1 cellular context compared by ENCODE assay signal in genomic region chr15:77944002-77944867, GRCh38.
TF ChIP-seq lines count a peak whose summit lies in the region.

No MANE protein-coding gene starts in this region.

TF ChIP-seq in HepG2, 621 proteins besides CTCF, POLR2A, EP300 and RAD21 (continued from another document and continues in another):
- no peak for TF ChIP-seq ZNF570 (CRISPR knock-in tag; IDR thresholded peaks at IDR 0.05; ENCODE audit: borderline replicate concordance)
- TF ChIP-seq ZNF275 (CRISPR knock-in tag; IDR thresholded peaks at IDR 0.05; ENCODE audit: borderline replicate concordance): no peak
- no peak for TF ChIP-seq ZNF660 (CRISPR knock-in tag; IDR thresholded peaks at IDR 0.05; ENCODE audit: borderline replicate concordance, low read depth)
- TF ChIP-seq MIER3 (CRISPR knock-in tag; IDR thresholded peaks at IDR 0.05; ENCODE audit: borderline replicate concordance): no peak
- peak; percentile 41; the same call in 1 of the 2 replicates for TF ChIP-seq ZNF788 (CRISPR knock-in tag; IDR thresholded peaks at IDR 0.05; ENCODE audit: borderline replicate concordance)
- TF ChIP-seq, protein P1, sequence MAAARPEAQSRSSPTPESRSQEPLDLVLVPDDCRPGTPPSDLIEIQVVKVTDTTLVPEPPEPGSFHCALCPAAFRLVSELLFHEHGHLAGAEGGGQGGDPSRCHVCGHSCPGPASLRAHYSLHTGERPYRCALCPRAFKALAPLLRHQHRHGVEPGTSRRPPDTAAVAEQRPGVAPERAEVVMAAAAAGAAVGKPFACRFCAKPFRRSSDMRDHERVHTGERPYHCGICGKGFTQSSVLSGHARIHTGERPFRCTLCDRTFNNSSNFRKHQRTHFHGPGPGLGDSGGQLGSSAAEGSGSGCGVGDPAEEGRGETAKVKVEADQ (CRISPR knock-in tag; IDR thresholded peaks at IDR 0.05; ENCODE audit: borderline replicate concordance): no peak
- TF ChIP-seq, protein P2, sequence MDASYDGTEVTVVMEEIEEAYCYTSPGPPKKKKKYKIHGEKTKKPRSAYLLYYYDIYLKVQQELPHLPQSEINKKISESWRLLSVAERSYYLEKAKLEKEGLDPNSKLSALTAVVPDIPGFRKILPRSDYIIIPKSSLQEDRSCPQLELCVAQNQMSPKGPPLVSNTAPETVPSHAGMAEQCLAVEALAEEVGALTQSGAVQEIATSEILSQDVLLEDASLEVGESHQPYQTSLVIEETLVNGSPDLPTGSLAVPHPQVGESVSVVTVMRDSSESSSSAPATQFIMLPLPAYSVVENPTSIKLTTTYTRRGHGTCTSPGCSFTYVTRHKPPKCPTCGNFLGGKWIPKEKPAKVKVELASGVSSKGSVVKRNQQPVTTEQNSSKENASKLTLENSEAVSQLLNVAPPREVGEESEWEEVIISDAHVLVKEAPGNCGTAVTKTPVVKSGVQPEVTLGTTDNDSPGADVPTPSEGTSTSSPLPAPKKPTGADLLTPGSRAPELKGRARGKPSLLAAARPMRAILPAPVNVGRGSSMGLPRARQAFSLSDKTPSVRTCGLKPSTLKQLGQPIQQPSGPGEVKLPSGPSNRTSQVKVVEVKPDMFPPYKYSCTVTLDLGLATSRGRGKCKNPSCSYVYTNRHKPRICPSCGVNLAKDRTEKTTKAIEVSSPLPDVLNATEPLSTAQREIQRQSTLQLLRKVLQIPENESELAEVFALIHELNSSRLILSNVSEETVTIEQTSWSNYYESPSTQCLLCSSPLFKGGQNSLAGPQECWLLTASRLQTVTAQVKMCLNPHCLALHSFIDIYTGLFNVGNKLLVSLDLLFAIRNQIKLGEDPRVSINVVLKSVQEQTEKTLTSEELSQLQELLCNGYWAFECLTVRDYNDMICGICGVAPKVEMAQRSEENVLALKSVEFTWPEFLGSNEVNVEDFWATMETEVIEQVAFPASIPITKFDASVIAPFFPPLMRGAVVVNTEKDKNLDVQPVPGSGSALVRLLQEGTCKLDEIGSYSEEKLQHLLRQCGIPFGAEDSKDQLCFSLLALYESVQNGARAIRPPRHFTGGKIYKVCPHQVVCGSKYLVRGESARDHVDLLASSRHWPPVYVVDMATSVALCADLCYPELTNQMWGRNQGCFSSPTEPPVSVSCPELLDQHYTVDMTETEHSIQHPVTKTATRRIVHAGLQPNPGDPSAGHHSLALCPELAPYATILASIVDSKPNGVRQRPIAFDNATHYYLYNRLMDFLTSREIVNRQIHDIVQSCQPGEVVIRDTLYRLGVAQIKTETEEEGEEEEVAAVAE (CRISPR knock-in tag; IDR thresholded peaks at IDR 0.05; ENCODE audit: borderline replicate concordance): no peak
- TF ChIP-seq ZNF800 (CRISPR knock-in tag; IDR thresholded peaks at IDR 0.05): no peak
- TF ChIP-seq SALL1 (CRISPR knock-in tag; IDR thresholded peaks at IDR 0.05): peak; percentile 78
- no peak for TF ChIP-seq ZNF782 (CRISPR knock-in tag; IDR thresholded peaks at IDR 0.05; ENCODE audit: borderline replicate concordance)
- TF ChIP-seq ZNF569 (CRISPR knock-in tag; IDR thresholded peaks at IDR 0.05; ENCODE audit: borderline replicate concordance): no peak
- TF ChIP-seq SMARCC2 (IDR thresholded peaks at IDR 0.05): no peak
- TF ChIP-seq ZC3H4 (CRISPR knock-in tag; IDR thresholded peaks at IDR 0.05; ENCODE audit: borderline replicate concordance): no peak
- peak; percentile 25; the same call in 1 of the 2 replicates for TF ChIP-seq ZNF460 (CRISPR knock-in tag; IDR thresholded peaks at IDR 0.05; ENCODE audit: borderline replicate concordance)
- no peak for TF ChIP-seq ZFP90 (CRISPR knock-in tag; IDR thresholded peaks at IDR 0.05; ENCODE audit: borderline replicate concordance)
- TF ChIP-seq ZNF574 (CRISPR knock-in tag; IDR thresholded peaks at IDR 0.05): peak; percentile 57
- TF ChIP-seq ZBTB7B (CRISPR knock-in tag; IDR thresholded peaks at IDR 0.05): peak; percentile 74
- no peak for TF ChIP-seq MBD4 (IDR thresholded peaks at IDR 0.05; ENCODE audit: borderline replicate concordance, low read length)
- TF ChIP-seq ATF7-NPFF (CRISPR knock-in tag; IDR thresholded peaks at IDR 0.05; ENCODE audit: low read depth): no peak
- no peak for TF ChIP-seq FOXA1 (IDR thresholded peaks at IDR 0.05)
- TF ChIP-seq FOXA1 (CRISPR knock-in tag; IDR thresholded peaks at IDR 0.05): 0 out of 2 replicates have a peak, but pooled peaks have one; percentile 17
- 0 out of 2 replicates have a peak, but pooled peaks have one; percentile 21 for TF ChIP-seq SP4 (CRISPR knock-in tag; IDR thresholded peaks at IDR 0.05)
- TF ChIP-seq ONECUT2 (CRISPR knock-in tag; IDR thresholded peaks at IDR 0.05): no peak
- TF ChIP-seq ZMYM3 (CRISPR knock-in tag; IDR thresholded peaks at IDR 0.05): no peak
- no peak for TF ChIP-seq PITX1 (CRISPR knock-in tag; IDR thresholded peaks at IDR 0.05)
- TF ChIP-seq RELA (CRISPR knock-in tag; IDR thresholded peaks at IDR 0.05): no peak
- no peak for TF ChIP-seq ZNF552 (CRISPR knock-in tag; IDR thresholded peaks at IDR 0.05; ENCODE audit: borderline replicate concordance)
- TF ChIP-seq ZNF563 (CRISPR knock-in tag; IDR thresholded peaks at IDR 0.05): peak; percentile 45; the same call in 1 of the 2 replicates
- no peak for TF ChIP-seq ZNF383 (CRISPR knock-in tag; IDR thresholded peaks at IDR 0.05; ENCODE audit: borderline replicate concordance)
- no peak; the same call in 1 of the 2 replicates for TF ChIP-seq BORCS8-MEF2B (CRISPR knock-in tag; IDR thresholded peaks at IDR 0.05)
- TF ChIP-seq ZHX1 (CRISPR knock-in tag; IDR thresholded peaks at IDR 0.05; ENCODE audit: low read depth): no peak
- no peak for TF ChIP-seq NFATC3 (CRISPR knock-in tag; IDR thresholded peaks at IDR 0.05)
- 0 out of 2 replicates have a peak, but pooled peaks have one; percentile 23 for TF ChIP-seq HNRNPL (IDR thresholded peaks at IDR 0.05; ENCODE audit: low read depth, low read length)
- TF ChIP-seq NR3C1 (CRISPR knock-in tag; IDR thresholded peaks at IDR 0.05): no peak
- no peak for TF ChIP-seq DNMT1 (CRISPR knock-in tag; IDR thresholded peaks at IDR 0.05)
- no peak for TF ChIP-seq XBP1 (CRISPR knock-in tag; IDR thresholded peaks at IDR 0.05)
- TF ChIP-seq DMTF1 (CRISPR knock-in tag; IDR thresholded peaks at IDR 0.05): no peak
- TF ChIP-seq HES4 (CRISPR knock-in tag; IDR thresholded peaks at IDR 0.05; ENCODE audit: borderline replicate concordance): no peak
- TF ChIP-seq TEAD2 (CRISPR knock-in tag; IDR thresholded peaks at IDR 0.05): no peak
- TF ChIP-seq TP53 (CRISPR knock-in tag; conservative IDR thresholded peaks at IDR 0.05): no peak
- TF ChIP-seq TGIF2 (CRISPR knock-in tag; IDR thresholded peaks at IDR 0.05): no peak
- no peak for TF ChIP-seq ZNF432 (CRISPR knock-in tag; IDR thresholded peaks at IDR 0.05; ENCODE audit: borderline replicate concordance)
- no peak for TF ChIP-seq SRSF1 (optimal IDR thresholded peaks at IDR 0.05; ENCODE audit: low read depth, low read length)
- TF ChIP-seq SMAD9 (CRISPR knock-in tag; IDR thresholded peaks at IDR 0.05): no peak
- no peak; the same call in 1 of the 2 replicates for TF ChIP-seq ZNF350 (CRISPR knock-in tag; IDR thresholded peaks at IDR 0.05; ENCODE audit: borderline replicate concordance, low read depth)
- no peak for TF ChIP-seq ZNF253 (CRISPR knock-in tag; IDR thresholded peaks at IDR 0.05; ENCODE audit: borderline replicate concordance)
- TF ChIP-seq CAMTA2 (CRISPR knock-in tag; IDR thresholded peaks at IDR 0.05; ENCODE audit: borderline replicate concordance): no peak
- no peak for TF ChIP-seq NFKBIZ (CRISPR knock-in tag; IDR thresholded peaks at IDR 0.05)
